Comparison of ENCODE assay signal across 14 cellular contexts in the genomic region with DNA sequence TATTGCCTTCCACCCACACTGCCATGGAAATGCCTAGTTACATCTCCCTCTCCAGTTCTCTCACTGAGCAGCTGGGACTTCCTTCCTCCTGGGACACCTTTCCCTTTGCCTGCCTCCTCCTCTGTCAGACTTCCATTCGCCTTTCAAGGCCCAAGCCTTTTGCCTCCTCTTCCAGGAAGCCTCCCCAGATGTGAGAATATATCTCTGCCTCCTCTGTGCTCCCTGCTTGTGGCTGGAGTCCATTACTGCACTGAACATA. TPM values are rescaled to one million over a fixed set of nuclear protein-coding genes. Genes with fewer than 3 reads are reported as not detected.
DNase-seq lines count a peak whose midpoint lies in the region; ATAC-seq, FAIRE-seq and TF ChIP-seq lines count a peak whose summit lies in the region.
"Had no signal": no experiment of that assay in that cellular context is flagged by ENCODE, and none has a peak within 500 bp of the region (broad histone marks: within the 10 kb centered on the region; RNA-seq: fewer than 3 reads in every experiment).

No MANE protein-coding gene starts in this region.

- H3K4me3 Mint-ChIP-seq in activated CD8-positive, alpha-beta memory T cell treated with anti-CD3 and anti-CD28 coated beads, Interleukin-2, amount 10 ng/mL, durations not matched to agents 7 days and 5 days: no peak overlapping the region
- H3K4me3 Mint-ChIP-seq in H9: no peak overlapping the region

- no peak overlapping the region for H3K14ac ChIP-seq in H9 (ENCODE audit: insufficient read depth, low read length)

- peak; percentile 31 for DNase-seq in activated CD8-positive, alpha-beta memory T cell treated with anti-CD3 and anti-CD28 coated beads, Interleukin-2, amount 10 ng/mL, durations not matched to agents 7 days and 5 days
- no peak for DNase-seq in activated CD8-positive, alpha-beta memory T cell treated with anti-CD3 and anti-CD28 coated beads, Interleukin-2, amount 50 U/mL, for 48 hours
- DNase-seq in ecto neural progenitor cell (ENCODE audit: low spot score) (peak; percentile 16), islet precursor cell (peak; percentile 15), left colon (no peak), kidney (no peak), H9 (no peak)
- DNase-seq: AML-193, DMS53, GF-D8 had no signal

- H3K9ac ChIP-seq in kidney (ENCODE audit: low read length in 2 of 2): no peak overlapping the region
- no peak overlapping the region for H3K9ac ChIP-seq in H9 (ENCODE audit: extremely low read depth, insufficient read length, low read length)
- H3K9ac ChIP-seq: BLaER1 had no signal

- H3K9me3 ChIP-seq in kidney (ENCODE audit: control insufficient read depth in 1 of 2, low read length in 2 of 2) (no peaks in the 10 kb centered on the region), H9 (ENCODE audit: control insufficient read depth, low read depth, low read length) (no peaks in the 10 kb centered on the region)

- FAIRE-seq in kidney (lab: Jason Lieb, UNC): no peak
- FAIRE-seq: GM19239 had no signal

- H3K27ac Mint-ChIP-seq in activated CD8-positive, alpha-beta memory T cell treated with anti-CD3 and anti-CD28 coated beads, Interleukin-2, amount 10 ng/mL, durations not matched to agents 7 days and 5 days: no peak overlapping the region
- H3K27ac Mint-ChIP-seq in H9: peak overlapping the region in 1 of 3 experiments; percentile 17; a peak in 1 of 7 replicates

- H3K27me3 ChIP-seq in H9 (ENCODE audit: insufficient read depth, low read length): no peaks in the 10 kb centered on the region
- H3K27me3 ChIP-seq: BLaER1 had no signal

- peaks cover 7% of the 10 kb centered on the region for H3K23me2 ChIP-seq in H9 (ENCODE audit: insufficient read length, low read depth, low read length, poor library complexity, severe bottlenecking)

- H4K91ac ChIP-seq in H9 (ENCODE audit: insufficient read length, low read depth, low read length): no peak overlapping the region

- no peak overlapping the region for H4K5ac ChIP-seq in H9 (ENCODE audit: insufficient read length, low read depth, low read length)

- H4K20me1 ChIP-seq in H9 (ENCODE audit: control insufficient read depth, insufficient read depth, insufficient read length): no peaks in the 10 kb centered on the region
- H4K20me1 ChIP-seq: BLaER1 had no signal

- no peak overlapping the region for H3T11ph ChIP-seq in H9 (ENCODE audit: low read length)

- peaks cover 8% of the 10 kb centered on the region for H3K36me3 Mint-ChIP-seq in activated CD8-positive, alpha-beta memory T cell treated with anti-CD3 and anti-CD28 coated beads, Interleukin-2, amount 10 ng/mL, durations not matched to agents 7 days and 5 days
- H3K36me3 Mint-ChIP-seq in H9 (ENCODE audit: insufficient read depth in 1 of 3, low read depth in 3 of 3): no peaks in the 10 kb centered on the region

- no peak overlapping the region for H2BK12ac ChIP-seq in H9 (ENCODE audit: insufficient read length, low read depth, low read length)

- H2AFZ ChIP-seq in H9 (ENCODE audit: low read length): no peak overlapping the region

- H2BK15ac ChIP-seq in H9 (ENCODE audit: low read depth, low read length): no peak overlapping the region

- no peak overlapping the region for H3K4me2 ChIP-seq in H9 (ENCODE audit: insufficient read depth, insufficient read length, low read length)
- H3K4me2 ChIP-seq: BLaER1 had no signal

- peaks cover 17% of the 10 kb centered on the region for H3K27me3 Mint-ChIP-seq in activated CD8-positive, alpha-beta memory T cell treated with anti-CD3 and anti-CD28 coated beads, Interleukin-2, amount 10 ng/mL, durations not matched to agents 7 days and 5 days
- H3K27me3 Mint-ChIP-seq in H9 (ENCODE audit: low read depth): peaks cover 13% of the 10 kb centered on the region

- H3K23ac ChIP-seq in H9 (ENCODE audit: insufficient read length, low read depth, low read length): no peak overlapping the region

- no peak overlapping the region for H3K4me3 ChIP-seq in kidney (ENCODE audit: low read length in 2 of 2)
- H3K4me3 ChIP-seq: BLaER1 had no signal

- intact Hi-C loops in left colon (cut with DNase I, micrococcal nuclease): no loop called here
- intact Hi-C loops in kidney (cut with DNase I): no loop called here

- H3K9me3 Mint-ChIP-seq in activated CD8-positive, alpha-beta memory T cell treated with anti-CD3 and anti-CD28 coated beads, Interleukin-2, amount 10 ng/mL, durations not matched to agents 7 days and 5 days (ENCODE audit: low read depth): no peaks in the 10 kb centered on the region
- H3K9me3 Mint-ChIP-seq in H9: no peaks in the 10 kb centered on the region; a peak in 1 of 5 replicates

- no peak overlapping the region for H2BK120ac ChIP-seq in H9 (ENCODE audit: low read depth, low read length, poor library complexity, severe bottlenecking)

- no peak overlapping the region for H2BK20ac ChIP-seq in H9 (ENCODE audit: low read depth, low read length, poor library complexity, severe bottlenecking)

- H4K8ac ChIP-seq in H9 (replicated peaks; ENCODE audit: insufficient read length, low read depth, low read length): no peak overlapping the region

- no peak overlapping the region for H2AK5ac ChIP-seq in H9 (ENCODE audit: insufficient read length, low read length)

- no peaks in the 10 kb centered on the region for H3K79me1 ChIP-seq in H9 (ENCODE audit: insufficient read depth, low read depth, low read length, poor library complexity, severe bottlenecking)

- no peak overlapping the region for H3K56ac ChIP-seq in H9 (ENCODE audit: insufficient read length, low read depth, low read length)

- peaks cover 0 to 8% of the 10 kb centered on the region in 2 donors for H3K4me1 ChIP-seq in kidney (ENCODE audit: control insufficient read depth in 1 of 2, insufficient read depth in 1 of 2, low read depth in 1 of 2, low read length in 2 of 2)
- no peaks in the 10 kb centered on the region; the same call in 1 of the 2 replicates for H3K4me1 ChIP-seq in H9 (ENCODE audit: insufficient read depth, low read length)

- no peak overlapping the region for H2BK5ac ChIP-seq in H9 (ENCODE audit: insufficient read length, low read length)

- no peak overlapping the region for H3K27ac ChIP-seq in kidney (ENCODE audit: low read depth in 2 of 2, low read length in 2 of 2)
- no peak overlapping the region for H3K27ac ChIP-seq in H9 (ENCODE audit: insufficient read length, low read depth, low read length)
- H3K27ac ChIP-seq: 22Rv1, BLaER1 had no signal

- WGBS in H9 (ENCODE audit: extremely low coverage, insufficient read length, low lambda C conversion rate): no CpG with 5 or more reads among the region's 1 CpG

- ATAC-seq in activated CD8-positive, alpha-beta memory T cell treated with anti-CD3 and anti-CD28 coated beads, Interleukin-2, amount 10 ng/mL, durations not matched to agents 7 days and 5 days: no peak
- ATAC-seq in left colon: no peak
- ATAC-seq: HCT116 had no signal

- H3K18ac ChIP-seq in H9 (ENCODE audit: insufficient read length, low read depth, low read length): no peak overlapping the region

- CTCF ChIA-PET in activated CD8-positive, alpha-beta memory T cell treated with anti-CD3 and anti-CD28 coated beads, Interleukin-2, amount 10 ng/mL, durations not matched to agents 7 days and 5 days (lab: Charles Lee): interaction anchor here (3.0 kb wide), 1 partner anchor 186 kb away, joined by 11 read pairs; no protein-coding TSS in a partner anchor

- peaks cover 20% of the 10 kb centered on the region for H3K4me1 Mint-ChIP-seq in activated CD8-positive, alpha-beta memory T cell treated with anti-CD3 and anti-CD28 coated beads, Interleukin-2, amount 10 ng/mL, durations not matched to agents 7 days and 5 days
- H3K4me1 Mint-ChIP-seq in H9: peaks cover 16% of the 10 kb centered on the region in 2 experiments

- H3K79me2 ChIP-seq in H9 (ENCODE audit: insufficient read depth, low read length): no peaks in the 10 kb centered on the region

- no peaks in the 10 kb centered on the region for H3K36me3 ChIP-seq in kidney (ENCODE audit: control insufficient read depth in 1 of 2, insufficient read depth in 2 of 2, low read length in 2 of 2)
- H3K36me3 ChIP-seq: BLaER1 had no signal

- no peak overlapping the region for H3K4ac ChIP-seq in H9 (ENCODE audit: low read depth, low read length)

- TF ChIP-seq CTCF in kidney (IDR thresholded peaks at IDR 0.05; ENCODE audit: borderline replicate concordance, extremely low read depth, insufficient read depth): no peak
- no peak for TF ChIP-seq CTCF in H9 (conservative IDR thresholded peaks at IDR 0.05)

RNA-seq across cellular contexts. Expression of a gene that starts 3.1 kb away (rescaled TPM):
- total RNA-seq in activated CD8-positive, alpha-beta memory T cell treated with anti-CD3 and anti-CD28 coated beads, Interleukin-2, amount 10 ng/mL, durations not matched to agents 7 days and 5 days: 100 to 1,000 TPM in 1 of 2 experiments, 10 to 100 TPM in 1; 95.5 to 112 TPM
- total RNA-seq in left colon: 10 to 100 TPM; 32.3 to 39.3 TPM
- 28.2 TPM for total RNA-seq in kidney
- polyA plus RNA-seq in kidney (ENCODE audit: insufficient read depth, low read depth, low replicate concordance): 223 TPM
- total RNA-seq in H9 (2021): 28.6 and 32.5 TPM in 2 replicates

RNA-seq across cellular contexts. Expression of a gene that starts 15.8 kb away (rescaled TPM):
- 100 to 1,000 TPM in 1 of 2 experiments, 10 to 100 TPM in 1; 81.5 to 325 TPM for total RNA-seq in activated CD8-positive, alpha-beta memory T cell treated with anti-CD3 and anti-CD28 coated beads, Interleukin-2, amount 10 ng/mL, durations not matched to agents 7 days and 5 days
- total RNA-seq in left colon: 1,000 to 10,000 TPM in 1 of 2 donors, 100 to 1,000 TPM in 1; 498 to 1,280 TPM
- total RNA-seq in kidney: 143 TPM
- polyA plus RNA-seq in kidney (ENCODE audit: insufficient read depth, low read depth, low replicate concordance): 356 TPM
- total RNA-seq in H9 (2021): 1.7 TPM in 2 replicates

RNA-seq across cellular contexts. Expression of a gene that starts 45.2 kb away (rescaled TPM):
- total RNA-seq in activated CD8-positive, alpha-beta memory T cell treated with anti-CD3 and anti-CD28 coated beads, Interleukin-2, amount 10 ng/mL, durations not matched to agents 7 days and 5 days: 10 to 100 TPM; 42.8 to 55.4 TPM
- total RNA-seq in left colon (10 to 100 TPM; 33.9 to 40.5 TPM), kidney (22.5 TPM), H9 (2021) (27.4 TPM in 2 replicates)
- 30.6 TPM for polyA plus RNA-seq in kidney (ENCODE audit: insufficient read depth, low read depth, low replicate concordance)

RNA-seq across cellular contexts. Expression of a gene that starts 45.3 kb away (rescaled TPM):
- total RNA-seq in activated CD8-positive, alpha-beta memory T cell treated with anti-CD3 and anti-CD28 coated beads, Interleukin-2, amount 10 ng/mL, durations not matched to agents 7 days and 5 days: 100 to 1,000 TPM; 211 to 244 TPM
- total RNA-seq in left colon: 100 to 1,000 TPM; 102 to 106 TPM
- 193 TPM for total RNA-seq in kidney
- polyA plus RNA-seq in kidney (ENCODE audit: insufficient read depth, low read depth, low replicate concordance): 139 TPM
- 172 TPM in 2 replicates for total RNA-seq in H9 (2021)

RNA-seq across cellular contexts. Expression of a gene that starts 47.8 kb away (rescaled TPM):
- total RNA-seq in activated CD8-positive, alpha-beta memory T cell treated with anti-CD3 and anti-CD28 coated beads, Interleukin-2, amount 10 ng/mL, durations not matched to agents 7 days and 5 days: under 1 TPM; 0.64 to 0.68 TPM
- under 1 TPM in 1 of 2 donors, not detected in 1; 0.28 TPM for total RNA-seq in left colon
- total RNA-seq in kidney: 0.47 TPM
- polyA plus RNA-seq in kidney (ENCODE audit: insufficient read depth, low read depth, low replicate concordance): not detected
- 3.9 and 5.1 TPM in 2 replicates for total RNA-seq in H9 (2021)

Comparison
In these comparisons a context has a peak if more than half of its experiments do, and no peak if none do; other contexts are left out.
1. DNase-seq: peak in activated CD8-positive, alpha-beta memory T cell treated with anti-CD3 and anti-CD28 coated beads, Interleukin-2, amount 10 ng/mL, durations not matched to agents 7 days and 5 days (single experiment), ecto neural progenitor cell (single experiment) and islet precursor cell (single experiment); none in activated CD8-positive, alpha-beta memory T cell treated with anti-CD3 and anti-CD28 coated beads, Interleukin-2, amount 50 U/mL, for 48 hours (single experiment), left colon (0 of 2), kidney (single experiment) and H9 (single experiment).
2. RNA of a gene that starts 15.8 kb away (total RNA-seq): 498 to 1,280 TPM in left colon, 81.5 to 325 TPM in activated CD8-positive, alpha-beta memory T cell treated with anti-CD3 and anti-CD28 coated beads, Interleukin-2, amount 10 ng/mL, durations not matched to agents 7 days and 5 days and 143 TPM in kidney (single experiment); 1.7 TPM in H9; every median in the first group is over 10 times any median in the second.